In the genomic region with DNA sequence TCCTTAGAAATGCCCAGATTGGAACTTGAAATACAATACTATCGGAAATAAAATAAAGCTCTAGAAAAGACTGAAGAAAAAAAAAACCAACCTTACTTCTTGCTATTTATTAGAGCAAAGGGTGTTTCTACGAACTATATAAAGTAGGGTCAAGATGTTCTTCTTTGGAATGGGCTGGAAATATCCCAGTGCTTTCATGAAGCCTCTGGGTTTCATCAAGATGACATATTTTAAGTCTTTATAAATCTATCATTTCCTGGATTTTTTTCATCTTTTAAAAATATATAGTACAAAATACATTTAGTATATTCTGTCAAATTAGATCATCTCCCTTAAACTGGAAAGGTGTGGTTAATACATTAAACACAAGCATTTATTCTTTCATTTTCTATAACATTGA, we compare ENCODE assay signal across 25 cellular contexts.
"Had no signal": no experiment of that assay in that cellular context is flagged by ENCODE, and none has a peak within 500 bp of the region (broad histone marks: within the 10 kb centered on the region; RNA-seq: fewer than 3 reads in every experiment).

No MANE protein-coding gene starts in this region.

- H3K27ac ChIP-seq: coronary artery, dorsolateral prefrontal cortex, epithelial cell of prostate, esophagus squamous epithelium, foreskin keratinocyte, gastroesophageal sphincter, heart right ventricle, left lung, lower lobe of right lung had no signal

- H3K4me1 ChIP-seq: esophagus squamous epithelium, foreskin keratinocyte, gastroesophageal sphincter, heart right ventricle, left lung, lower lobe of right lung had no signal

- DNase-seq: dermis blood vessel endothelial cell; dorsolateral prefrontal cortex; effector CD4-positive, alpha-beta T cell; effector memory CD4-positive, alpha-beta T cell; erythroblast; esophagus squamous epithelium; foreskin keratinocyte; glutamatergic neuron; head of caudate nucleus; heart right ventricle; hippocampal formation; left cardiac atrium; left lung; left ventricle myocardium superior; lower lobe of right lung; mesenchymal stem cell; mucosa of descending colon; naive B cell had no signal

- H3K4me3 ChIP-seq: coronary artery, dorsolateral prefrontal cortex, esophagus squamous epithelium, gastroesophageal sphincter, heart right ventricle, left lung, lower lobe of right lung, mucosa of descending colon had no signal

- FAIRE-seq: colon, frontal cortex, islet of Langerhans, keratinocyte had no signal

- H3K9me3 ChIP-seq: esophagus squamous epithelium, gastroesophageal sphincter, heart right ventricle, left lung, lower lobe of right lung, mucosa of descending colon had no signal

- H3K36me3 ChIP-seq: esophagus squamous epithelium, gastroesophageal sphincter, heart right ventricle, left lung, lower lobe of right lung had no signal

- H3K27me3 ChIP-seq: dorsolateral prefrontal cortex, esophagus squamous epithelium, foreskin keratinocyte, gastroesophageal sphincter, heart right ventricle, left lung had no signal
